ENCODE assay signal across 22 cellular contexts in genomic region chr21:14752006-14752909, GRCh38.
DNase-seq lines count a peak whose midpoint lies in the region; ATAC-seq, FAIRE-seq and TF ChIP-seq lines count a peak whose summit lies in the region.
"Had no signal": no experiment of that assay in that cellular context is flagged by ENCODE, and none has a peak within 500 bp of the region (broad histone marks: within the 10 kb centered on the region; RNA-seq: fewer than 3 reads in every experiment).

No MANE protein-coding gene starts in this region.

- no peaks in the 10 kb centered on the region for H3K36me3 ChIP-seq in small intestine (ENCODE audit: control insufficient read depth in 2 of 2, insufficient read depth in 2 of 2, low read length in 2 of 2)
- no peaks in the 10 kb centered on the region for H3K36me3 ChIP-seq in kidney (ENCODE audit: control insufficient read depth in 1 of 2, insufficient read depth in 2 of 2, low read length in 2 of 2)
- H3K36me3 ChIP-seq: SJSA1 had no signal

- DNase-seq in NCI-H1092 treated with DMSO at 0.1 percent for 48 hours (lab: John Stamatoyannopoulos, UW): peak; percentile 3
- no peak for DNase-seq in NCI-H1092 (lab: John Stamatoyannopoulos, UW)
- peak; percentile 89 for DNase-seq in NCI-H524 treated with DMSO at 0.1 percent for 48 hours (lab: John Stamatoyannopoulos, UW)
- peak; percentile 36 for DNase-seq in superior temporal gyrus (ENCODE audit: extremely low spot score)
- DNase-seq in small intestine: no peak
- no peak for DNase-seq in kidney
- DNase-seq: AML-193, COR-L47, DMS153, Karpas-422, MM.1S, NCI-H1417, NCI-H187, NCI-H2107, NCI-H510A treated with DMSO at 0.1 percent for 48 hours had no signal

- FAIRE-seq in endometrium (lab: Jason Lieb, UNC) (peak; percentile 48), small intestine (lab: Jason Lieb, UNC) (no peak), kidney (lab: Jason Lieb, UNC) (no peak)
- FAIRE-seq: GM12878, GM19239 had no signal

- H3K4me3 ChIP-seq in small intestine (ENCODE audit: low read depth in 1 of 2, low read length in 2 of 2): no peak overlapping the region
- no peak overlapping the region for H3K4me3 ChIP-seq in kidney (ENCODE audit: low read length in 2 of 2)
- H3K4me3 ChIP-seq: GM12878, SJSA1 had no signal

- 68 to 91% (median 86%) methylated on average over 1 of the region's 1 CpG for WGBS in small intestine, 3 donors

- no peaks in the 10 kb centered on the region for H3K27me3 ChIP-seq in small intestine (ENCODE audit: control insufficient read depth in 2 of 2, insufficient read depth in 2 of 2, low read length in 2 of 2)
- H3K27me3 ChIP-seq: SJSA1 had no signal

- intact Hi-C loops in kidney (cut with DNase I): no loop called here

- no peak for ATAC-seq in HG03460 (IDR thresholded peaks at IDR 0.05; ENCODE audit: unreplicated experiment)
- ATAC-seq: GM12878, Panc1 had no signal

- no peak for TF ChIP-seq CTCF in kidney (IDR thresholded peaks at IDR 0.05; ENCODE audit: borderline replicate concordance, extremely low read depth, insufficient read depth)

- H3K9me3 ChIP-seq in small intestine (ENCODE audit: control insufficient read depth, low read depth) (no peaks in the 10 kb centered on the region), kidney (ENCODE audit: control insufficient read depth in 1 of 2, low read length in 2 of 2) (peaks cover 0 to 4% of the 10 kb centered on the region in 2 donors)
- H3K9me3 ChIP-seq: SJSA1 had no signal

- H3K27ac ChIP-seq in small intestine (ENCODE audit: low read depth in 1 of 2, low read length in 1 of 2): no peak overlapping the region
- H3K27ac ChIP-seq in kidney (ENCODE audit: low read depth in 2 of 2, low read length in 2 of 2): no peak overlapping the region
- H3K27ac ChIP-seq: 22Rv1, SJSA1 had no signal

- no peak overlapping the region for H3K9ac ChIP-seq in kidney (ENCODE audit: low read length in 2 of 2)

- no peaks in the 10 kb centered on the region for H3K4me1 ChIP-seq in small intestine (ENCODE audit: control insufficient read depth in 2 of 2, insufficient read depth in 1 of 2, low read depth in 1 of 2, low read length in 1 of 2)
- H3K4me1 ChIP-seq in kidney (ENCODE audit: control insufficient read depth in 1 of 2, insufficient read depth in 1 of 2, low read depth in 1 of 2, low read length in 2 of 2): no peaks in the 10 kb centered on the region
- H3K4me1 ChIP-seq: SJSA1 had no signal

Comparison
In these comparisons a context has a peak if more than half of its experiments do, and no peak if none do; other contexts are left out.
1. DNase-seq: peak in NCI-H1092 treated with DMSO at 0.1 percent for 48 hours (single experiment), NCI-H524 treated with DMSO at 0.1 percent for 48 hours (single experiment) and superior temporal gyrus (single experiment); none in NCI-H1092 (single experiment), small intestine (single experiment) and kidney (single experiment).